15 cellular contexts compared by ENCODE assay signal in genomic region chr15:74038707-74039655, GRCh38. TPM values are rescaled to one million over a fixed set of nuclear protein-coding genes. Genes with fewer than 3 reads are reported as not detected.
DNase-seq lines count a peak whose midpoint lies in the region; ATAC-seq lines count a peak whose summit lies in the region.
"Had no signal": no experiment of that assay in that cellular context is flagged by ENCODE, and none has a peak within 500 bp of the region (broad histone marks: within the 10 kb centered on the region; RNA-seq: fewer than 3 reads in every experiment).

No MANE protein-coding gene starts in this region.

- H3K4me2 ChIP-seq in mesenchymal stem cell (ENCODE audit: low read length, poor library complexity, severe bottlenecking) = no peak overlapping the region
- H3K4me2 ChIP-seq: BLaER1 had no signal

- no peak overlapping the region for H4K8ac ChIP-seq in mesenchymal stem cell (ENCODE audit: low read length)

- no peak overlapping the region for H3K23ac ChIP-seq in mesenchymal stem cell (ENCODE audit: low read length in 2 of 2)

- peak overlapping the region in 1 of 2 experiments; percentile 56 for H2BK12ac ChIP-seq in mesenchymal stem cell (ENCODE audit: low read length in 2 of 2)

- no peak overlapping the region for H3K4me3 Mint-ChIP-seq in stimulated activated naive CD8-positive, alpha-beta T cell treated with anti-CD3 and anti-CD28 coated beads, Interleukin-15, amount 100 ng/mL, for 72 hours
- H3K4me3 Mint-ChIP-seq: activated naive CD8-positive, alpha-beta T cell; T-helper 2 cell treated with Interferon-gamma antibody and Interleukin-4, amounts not matched to agents 5 μg/mL and 100 μg/mL, for 36 hours had no signal

- peak overlapping the region; percentile 83 for H3K27ac ChIP-seq in mesenchymal stem cell (ENCODE audit: low read length, poor library complexity, severe bottlenecking)
- H3K27ac ChIP-seq: BLaER1, right lobe of liver had no signal

- H2BK120ac ChIP-seq in mesenchymal stem cell (ENCODE audit: low read depth, low read length) = no peak overlapping the region

- H2AK5ac ChIP-seq in mesenchymal stem cell (ENCODE audit: low read length, severe bottlenecking) = no peak overlapping the region

- H3K4ac ChIP-seq in mesenchymal stem cell (ENCODE audit: low read depth in 1 of 2, low read length in 2 of 2) = peak overlapping the region in 1 of 2 experiments; percentile 24

- peak overlapping the region; percentile 57 to 59 for H3K27ac Mint-ChIP-seq in stimulated activated naive CD8-positive, alpha-beta T cell treated with anti-CD3 and anti-CD28 coated beads, Interleukin-15, amount 100 ng/mL, for 72 hours
- H3K27ac Mint-ChIP-seq: activated naive CD8-positive, alpha-beta T cell; T-helper 2 cell treated with Interferon-gamma antibody and Interleukin-4, amounts not matched to agents 5 μg/mL and 100 μg/mL, for 36 hours had no signal

- no peak overlapping the region for H2BK15ac ChIP-seq in mesenchymal stem cell (ENCODE audit: low read depth, poor library complexity, severe bottlenecking)

- H3K36me3 ChIP-seq in mesenchymal stem cell (ENCODE audit: control insufficient read depth in 1 of 2, insufficient read depth in 2 of 2, low read depth in 1 of 2, low read length in 2 of 2) = peaks cover 66 to 71% of the 10 kb centered on the region in 2 experiments

- peak overlapping the region in 1 of 2 experiments; percentile 20 for H3K4me3 ChIP-seq in mesenchymal stem cell (ENCODE audit: insufficient read depth in 1 of 2, low read depth in 1 of 2, low read length in 2 of 2)
- H3K4me3 ChIP-seq: BLaER1, right lobe of liver had no signal

- H3K18ac ChIP-seq in mesenchymal stem cell (ENCODE audit: low read depth in 1 of 2, low read length in 2 of 2) = peak overlapping the region in 1 of 2 experiments; percentile 49

- 93% methylated on average over 9 of the region's 9 CpGs for WGBS in mesenchymal stem cell

- peak overlapping the region in 1 of 2 experiments; percentile 4 for H3K14ac ChIP-seq in mesenchymal stem cell (ENCODE audit: low read length in 2 of 2)

- H3K9me3 Mint-ChIP-seq in stimulated activated naive CD8-positive, alpha-beta T cell treated with anti-CD3 and anti-CD28 coated beads, Interleukin-15, amount 100 ng/mL, for 72 hours = no peaks in the 10 kb centered on the region
- H3K9me3 Mint-ChIP-seq: T-helper 2 cell treated with Interferon-gamma antibody and Interleukin-4, amounts not matched to agents 5 μg/mL and 100 μg/mL, for 36 hours had no signal

- H3K4me1 ChIP-seq in mesenchymal stem cell (ENCODE audit: control insufficient read depth, insufficient read depth, low read depth, low read length) = peaks cover 36% of the 10 kb centered on the region
- H3K4me1 ChIP-seq: right lobe of liver had no signal

- peak overlapping the region; percentile 45 for H3K9ac ChIP-seq in mesenchymal stem cell (ENCODE audit: low read length)
- H3K9ac ChIP-seq: BLaER1 had no signal

- no peaks in the 10 kb centered on the region for H3K27me3 ChIP-seq in mesenchymal stem cell (ENCODE audit: control insufficient read depth in 1 of 2, insufficient read depth in 1 of 2, low read length in 2 of 2)
- H3K27me3 ChIP-seq: BLaER1, right lobe of liver had no signal

- H4K91ac ChIP-seq in mesenchymal stem cell (ENCODE audit: low read length) = no peak overlapping the region

- peaks cover 4% of the 10 kb centered on the region for H3K4me1 Mint-ChIP-seq in stimulated activated naive CD8-positive, alpha-beta T cell treated with anti-CD3 and anti-CD28 coated beads, Interleukin-15, amount 100 ng/mL, for 72 hours

- H3K9me3 ChIP-seq in mesenchymal stem cell (ENCODE audit: control insufficient read depth, low read length) = no peaks in the 10 kb centered on the region
- H3K9me3 ChIP-seq: BLaER1, right lobe of liver had no signal

- H2BK5ac ChIP-seq in mesenchymal stem cell (ENCODE audit: low read depth, low read length, poor library complexity, severe bottlenecking) = no peak overlapping the region

- peaks cover 30% of the 10 kb centered on the region for H3K79me1 ChIP-seq in mesenchymal stem cell (replicated peaks; ENCODE audit: low read length, poor library complexity, severe bottlenecking)

- H2AFZ ChIP-seq in mesenchymal stem cell (ENCODE audit: low read depth, low read length) = no peak overlapping the region

- ATAC-seq in stimulated activated naive CD8-positive, alpha-beta T cell treated with anti-CD3 and anti-CD28 coated beads, Interleukin-15, amount 100 ng/mL, for 72 hours = no peak
- ATAC-seq in stimulated activated naive CD8-positive, alpha-beta T cell treated with anti-CD3 and anti-CD28 coated beads, Interleukin-15, Interleukin-2, amounts not matched to agents 100 U/mL and 50 U/mL, for 24 hours = no peak
- ATAC-seq: right lobe of liver had no signal

- no peak for DNase-seq in stimulated activated naive CD8-positive, alpha-beta T cell treated with anti-CD3 and anti-CD28 coated beads, Interleukin-15, amount 100 ng/mL, for 72 hours
- no peak for DNase-seq in stimulated activated naive CD8-positive, alpha-beta T cell treated with anti-CD3 and anti-CD28 coated beads, Interleukin-15, Interleukin-2, amounts not matched to agents 100 U/mL and 50 U/mL, for 24 hours
- peak; percentile 18 for DNase-seq in dermis blood vessel endothelial cell
- DNase-seq in mesenchymal stem cell = peak; percentile 18
- DNase-seq in NCI-H774 (lab: John Stamatoyannopoulos, UW) = no peak
- no peak for DNase-seq in hippocampal formation (lab: John Stamatoyannopoulos, UW)
- no peak for DNase-seq in occipital lobe (lab: John Stamatoyannopoulos, UW)
- no peak for DNase-seq in NCI-H1694 treated with DMSO at 0.1 percent for 48 hours (lab: John Stamatoyannopoulos, UW)
- DNase-seq: NCI-H2107, OCI-M1, right lobe of liver had no signal

- H3K27me3 Mint-ChIP-seq in stimulated activated naive CD8-positive, alpha-beta T cell treated with anti-CD3 and anti-CD28 coated beads, Interleukin-15, amount 100 ng/mL, for 72 hours = no peaks in the 10 kb centered on the region
- H3K27me3 Mint-ChIP-seq: activated naive CD8-positive, alpha-beta T cell had no signal

RNA-seq across cellular contexts. Expression of gene GOLGA6A, which starts 43.4 kb away (rescaled TPM):
- total RNA-seq in dermis blood vessel endothelial cell (not detected in 2 replicates), occipital lobe (not detected)
- polyA plus RNA-seq in mesenchymal stem cell (2013, experiment 1 of 2) = not detected
- polyA plus RNA-seq in mesenchymal stem cell (2013, experiment 2 of 2) = 0.03 TPM
- total RNA-seq: mononuclear cell had no signal

RNA-seq across cellular contexts. Expression of gene PML, which starts 44.5 kb away (rescaled TPM):
- total RNA-seq in dermis blood vessel endothelial cell (95.5 and 176 TPM in 2 replicates), occipital lobe (6.4 TPM)
- polyA plus RNA-seq in mesenchymal stem cell (2013, experiment 1 of 2) = 49.0 TPM
- 51.3 TPM for polyA plus RNA-seq in mesenchymal stem cell (2013, experiment 2 of 2)

RNA-seq across cellular contexts. Expression of gene STOML1, which starts 46.9 kb away (rescaled TPM):
- total RNA-seq in dermis blood vessel endothelial cell (19.9 and 22.3 TPM in 2 replicates), occipital lobe (23.4 TPM)
- 7.8 TPM for polyA plus RNA-seq in mesenchymal stem cell (2013, experiment 1 of 2)
- 8.5 TPM for polyA plus RNA-seq in mesenchymal stem cell (2013, experiment 2 of 2)

Comparison
In these comparisons a context has a peak if more than half of its experiments do, and no peak if none do; other contexts are left out.
1. DNase-seq: peak in dermis blood vessel endothelial cell (single experiment) and mesenchymal stem cell (single experiment); none in stimulated activated naive CD8-positive, alpha-beta T cell treated with anti-CD3 and anti-CD28 coated beads, Interleukin-15, amount 100 ng/mL, for 72 hours (0 of 2), stimulated activated naive CD8-positive, alpha-beta T cell treated with anti-CD3 and anti-CD28 coated beads, Interleukin-15, Interleukin-2, amounts not matched to agents 100 U/mL and 50 U/mL, for 24 hours (single experiment), NCI-H774 (single experiment), hippocampal formation (0 of 2), occipital lobe (single experiment) and NCI-H1694 treated with DMSO at 0.1 percent for 48 hours (single experiment).
2. RNA of gene PML, which starts 44.5 kb away (total RNA-seq): 95.5 to 176 TPM in dermis blood vessel endothelial cell; 6.4 TPM in occipital lobe (single experiment); every median in the first group is over 10 times any median in the second.